ENCODE assay signal across 17 cellular contexts in genomic region chr14:89352976-89353817, GRCh38.
DNase-seq lines count a peak whose midpoint lies in the region; ATAC-seq, FAIRE-seq and TF ChIP-seq lines count a peak whose summit lies in the region.
"Had no signal": no experiment of that assay in that cellular context is flagged by ENCODE, and none has a peak within 500 bp of the region (broad histone marks: within the 10 kb centered on the region; RNA-seq: fewer than 3 reads in every experiment).

No MANE protein-coding gene starts in this region.

- no peak overlapping the region for H3K4me3 Mint-ChIP-seq in activated naive CD4-positive, alpha-beta T cell treated with anti-CD3 and anti-CD28 coated beads, Interleukin-2, amount 50 U/mL, for 24 hours
- H3K4me3 Mint-ChIP-seq in activated B cell treated with CpG ODN at 0.5 μM for 24 hours = no peak overlapping the region

- H3K4me1 Mint-ChIP-seq in activated naive CD4-positive, alpha-beta T cell treated with anti-CD3 and anti-CD28 coated beads, Interleukin-2, amount 50 U/mL, for 24 hours = peaks cover 61% of the 10 kb centered on the region
- H3K4me1 Mint-ChIP-seq in activated B cell treated with CpG ODN at 0.5 μM for 24 hours = peaks cover 73% of the 10 kb centered on the region

- TF ChIP-seq CTCF in activated B cell treated with CpG ODN at 0.5 μM for 24 hours (IDR thresholded peaks at IDR 0.05) (no peak), HepG2 (CRISPR knock-in tag; IDR thresholded peaks at IDR 0.05) (no peak), breast epithelium (IDR thresholded peaks at IDR 0.05) (no peak)

- H3K27ac Mint-ChIP-seq in activated naive CD4-positive, alpha-beta T cell treated with anti-CD3 and anti-CD28 coated beads, Interleukin-2, amount 50 U/mL, for 24 hours = peak overlapping the region; percentile 87
- H3K27ac Mint-ChIP-seq in activated B cell treated with CpG ODN at 0.5 μM for 24 hours = peak overlapping the region; percentile 94

- no peak overlapping the region for H2AFZ ChIP-seq in HepG2 (ENCODE audit: low read length)

- H3K27me3 ChIP-seq in HepG2 (ENCODE audit: control insufficient read depth in 1 of 2, insufficient read depth in 2 of 2, low read length in 2 of 2) (no peaks in the 10 kb centered on the region), aorta (ENCODE audit: control insufficient read depth in 1 of 2, insufficient read depth in 2 of 2, low read length in 1 of 2) (no peaks in the 10 kb centered on the region), breast epithelium (no peaks in the 10 kb centered on the region)
- H3K27me3 ChIP-seq: adrenal gland, BE2C, left lung, pancreas had no signal

- peak overlapping the region; percentile 56; the same call in 1 of the 2 replicates for H3K9ac ChIP-seq in HepG2 (ENCODE audit: insufficient read depth, low read depth, low read length)

- BruUV-seq in HepG2 (replicated peaks; lab: Mats Ljungman, UMichigan) = no TSS peak

- H3K9me3 ChIP-seq in HepG2 (ENCODE audit: low read length) (no peaks in the 10 kb centered on the region), aorta (ENCODE audit: control insufficient read depth, low read length) (no peaks in the 10 kb centered on the region), breast epithelium (no peaks in the 10 kb centered on the region)
- H3K9me3 ChIP-seq: adrenal gland, BE2C, left lung, pancreas had no signal

- POLR2A ChIA-PET in activated B cell treated with CpG ODN at 0.5 μM for 24 hours (lab: Charles Lee) (interaction anchor here (0.9 to 1.6 kb wide), 4 partner anchors 12 to 63 kb away, joined by 4 to 7 read pairs (median 6); no protein-coding TSS in a partner anchor), HepG2 (lab: Yijun Ruan, JAX) (interaction anchor here (1.0 to 3.8 kb wide), 5 partner anchors 12 to 557 kb away, joined by 5 to 57 read pairs (median 28); no protein-coding TSS in a partner anchor)

- no peaks in the 10 kb centered on the region for H3K27me3 Mint-ChIP-seq in activated naive CD4-positive, alpha-beta T cell treated with anti-CD3 and anti-CD28 coated beads, Interleukin-2, amount 50 U/mL, for 24 hours
- H3K27me3 Mint-ChIP-seq in activated B cell treated with CpG ODN at 0.5 μM for 24 hours = no peaks in the 10 kb centered on the region

- peaks cover 13 to 34% of the 10 kb centered on the region in 2 experiments for H3K36me3 ChIP-seq in HepG2 (replicated peaks in 1 of 2; ENCODE audit: control insufficient read depth in 1 of 2, insufficient read depth in 2 of 2, low read length in 2 of 2)
- H3K36me3 ChIP-seq in aorta (ENCODE audit: control insufficient read depth in 1 of 2, insufficient read depth in 2 of 2, low read length in 1 of 2) = peaks cover 0 to 1% of the 10 kb centered on the region in 2 donors
- no peaks in the 10 kb centered on the region for H3K36me3 ChIP-seq in breast epithelium
- H3K36me3 ChIP-seq: adrenal gland, pancreas had no signal

- no peaks in the 10 kb centered on the region for H3K9me3 Mint-ChIP-seq in activated naive CD4-positive, alpha-beta T cell treated with anti-CD3 and anti-CD28 coated beads, Interleukin-2, amount 50 U/mL, for 24 hours
- no peaks in the 10 kb centered on the region for H3K9me3 Mint-ChIP-seq in activated B cell treated with CpG ODN at 0.5 μM for 24 hours

- no peaks in the 10 kb centered on the region for H4K20me1 ChIP-seq in HepG2 (ENCODE audit: insufficient read depth, low read length)

- TF ChIP-seq POLR2A in HepG2 (IDR thresholded peaks at IDR 0.05; ENCODE audit: insufficient read depth in 1 of 2, low read depth in 2 of 2, low read length in 2 of 2) = no peak
- TF ChIP-seq POLR2A in breast epithelium (IDR thresholded peaks at IDR 0.05) = no peak

- CTCF ChIA-PET in activated B cell treated with CpG ODN at 0.5 μM for 24 hours (lab: Charles Lee) = interaction anchor here (0.6 to 2.3 kb wide), 2 partner anchors 17 to 49 kb away, joined by 3 to 7 read pairs; no protein-coding TSS in a partner anchor
- CTCF ChIA-PET in HepG2 (lab: Yijun Ruan, JAX; ENCODE audit: low intra/inter-chr PET ratio, low total read pairs) = no interaction called here

- no peak for TF ChIP-seq RAD21 in HepG2 (CRISPR knock-in tag; IDR thresholded peaks at IDR 0.05)

- peaks cover 15% of the 10 kb centered on the region for H3K36me3 Mint-ChIP-seq in activated naive CD4-positive, alpha-beta T cell treated with anti-CD3 and anti-CD28 coated beads, Interleukin-2, amount 50 U/mL, for 24 hours
- peaks cover 24% of the 10 kb centered on the region for H3K36me3 Mint-ChIP-seq in activated B cell treated with CpG ODN at 0.5 μM for 24 hours (ENCODE audit: low read depth)

- peak overlapping the region; percentile 89 for H3K27ac ChIP-seq in HepG2 (ENCODE audit: extremely low read length, insufficient read depth, low read length)
- peak overlapping the region; percentile 20 to 46 for H3K27ac ChIP-seq in aorta (ENCODE audit: low read depth in 1 of 2, low read length in 2 of 2)
- no peak overlapping the region for H3K27ac ChIP-seq in breast epithelium

- H3K4me2 ChIP-seq in HepG2 (ENCODE audit: low read depth, low read length) = peak overlapping the region; percentile 56

- DNase-seq in activated naive CD4-positive, alpha-beta T cell treated with Interleukin-2 at 50 U/mL for 16 hours = no peak
- DNase-seq in activated B cell treated with CpG ODN at 0.5 μM for 24 hours (no peak), HepG2 (ENCODE audit: low spot score) (no peak), aorta (no peak), epidermal melanocyte (ENCODE audit: insufficient read length, low spot score) (no peak), breast epithelium (ENCODE audit: low spot score in 2 of 2) (no peak)
- DNase-seq: BE2C; effector memory CD4-positive, alpha-beta T cell; GF-D8; glutamatergic neuron; Kasumi-1; left lung; pancreas; stimulated activated CD4-positive, alpha-beta T cell treated with anti-CD3 and anti-CD28 coated beads, Interleukin-15, amount 100 ng/mL, for 24 hours had no signal

- H3K4me1 ChIP-seq in HepG2 (ENCODE audit: insufficient read depth, low read length) (peaks cover 76% of the 10 kb centered on the region), aorta (ENCODE audit: control insufficient read depth in 1 of 2, insufficient read depth in 2 of 2, low read length in 2 of 2) (peaks cover 3 to 5% of the 10 kb centered on the region in 2 donors), breast epithelium (no peaks in the 10 kb centered on the region)

- 82% methylated on average over 7 of the region's 7 CpGs for WGBS in HepG2 (ENCODE audit: low lambda C conversion rate)
- 88% methylated on average over 7 of the region's 7 CpGs for WGBS in aorta, 2 donors

- H3K79me2 ChIP-seq in HepG2 (ENCODE audit: insufficient read depth, low read length) = peaks cover 57% of the 10 kb centered on the region

- FAIRE-seq in HepG2 (lab: Jason Lieb, UNC) = no peak
- FAIRE-seq: pancreas had no signal

- intact Hi-C loops in activated B cell treated with CpG ODN at 0.5 μM for 24 hours (cut with micrococcal nuclease) (no loop called here), HepG2 (cut with micrococcal nuclease; ENCODE audit: unreplicated experiment) (loop anchor here (2.0 to 10.0 kb wide), 3 partner anchors 64 to 312 kb away; partner anchors contain the start of gene FOXN3), aorta (cut with DNase I) (no loop called here), breast epithelium (cut with DNase I; ENCODE audit: low total_unique reads) (no loop called here)

- no peak for TF ChIP-seq EP300 in HepG2 (IDR thresholded peaks at IDR 0.05; ENCODE audit: low read depth in 2 of 2, low read length in 2 of 2)
- no peak for TF ChIP-seq EP300 in HepG2 (CRISPR knock-in tag; IDR thresholded peaks at IDR 0.05; ENCODE audit: borderline replicate concordance)

- in situ Hi-C loops in HepG2 (cut with HindIII; ENCODE audit: extremely low pct_ligation_motif_present, low pct_unique_long_range_greater_than_20kb) = no loop called here

- ATAC-seq in activated B cell treated with CpG ODN at 0.5 μM for 24 hours (ENCODE audit: low read depth) (no peak), HepG2 (no peak), aorta (ENCODE audit: low FRiP score) (no peak), HG02840 (IDR thresholded peaks at IDR 0.05; ENCODE audit: low FRiP score, unreplicated experiment) (no peak)

- H3K4me3 ChIP-seq in HepG2 (replicated peaks in 1 of 3; ENCODE audit: insufficient read depth in 1 of 3, low read depth in 2 of 3, low read length in 3 of 3) (0 out of 6 replicates have a peak overlapping the region, but pooled peaks of 1 of the 3 experiments have one; percentile 1), aorta (ENCODE audit: low read length in 2 of 2) (no peak overlapping the region), breast epithelium (no peak overlapping the region)
- H3K4me3 ChIP-seq: adrenal gland, left lung, pancreas had no signal

TF ChIP-seq in HepG2, 621 proteins besides CTCF, POLR2A, EP300 and RAD21 (continues in another document):
- 0 out of 2 replicates have a peak, but pooled peaks have one; percentile 29 for TF ChIP-seq HDAC1 (CRISPR knock-in tag; IDR thresholded peaks at IDR 0.05)
- TF ChIP-seq PHF21A (CRISPR knock-in tag; IDR thresholded peaks at IDR 0.05) = peak; percentile 6; the same call in 1 of the 2 replicates
- 0 out of 2 replicates have a peak, but pooled peaks have one; percentile 27 for TF ChIP-seq ZNF205 (CRISPR knock-in tag; IDR thresholded peaks at IDR 0.05)
- 0 out of 2 replicates have a peak, but pooled peaks have one; percentile 27 for TF ChIP-seq ZBTB38 (CRISPR knock-in tag; IDR thresholded peaks at IDR 0.05)
- TF ChIP-seq GFI1 (CRISPR knock-in tag; IDR thresholded peaks at IDR 0.05; ENCODE audit: borderline replicate concordance) = 0 out of 2 replicates have a peak, but pooled peaks have one; percentile 19
- TF ChIP-seq LCORL (IDR thresholded peaks at IDR 0.05) = no peak
- TF ChIP-seq LCORL (CRISPR knock-in tag; IDR thresholded peaks at IDR 0.05) = 0 out of 2 replicates have a peak, but pooled peaks have one; percentile 12
- no peak for TF ChIP-seq SALL1 (CRISPR knock-in tag; IDR thresholded peaks at IDR 0.05)

Comparison
In these comparisons a context has a peak if more than half of its experiments do, and no peak if none do; other contexts are left out.
1. H3K27ac ChIP-seq: peak in HepG2 (single experiment) and aorta (2 of 2); none in breast epithelium (0 of 2).